2 cellular contexts compared by ENCODE assay signal in the genomic region with DNA sequence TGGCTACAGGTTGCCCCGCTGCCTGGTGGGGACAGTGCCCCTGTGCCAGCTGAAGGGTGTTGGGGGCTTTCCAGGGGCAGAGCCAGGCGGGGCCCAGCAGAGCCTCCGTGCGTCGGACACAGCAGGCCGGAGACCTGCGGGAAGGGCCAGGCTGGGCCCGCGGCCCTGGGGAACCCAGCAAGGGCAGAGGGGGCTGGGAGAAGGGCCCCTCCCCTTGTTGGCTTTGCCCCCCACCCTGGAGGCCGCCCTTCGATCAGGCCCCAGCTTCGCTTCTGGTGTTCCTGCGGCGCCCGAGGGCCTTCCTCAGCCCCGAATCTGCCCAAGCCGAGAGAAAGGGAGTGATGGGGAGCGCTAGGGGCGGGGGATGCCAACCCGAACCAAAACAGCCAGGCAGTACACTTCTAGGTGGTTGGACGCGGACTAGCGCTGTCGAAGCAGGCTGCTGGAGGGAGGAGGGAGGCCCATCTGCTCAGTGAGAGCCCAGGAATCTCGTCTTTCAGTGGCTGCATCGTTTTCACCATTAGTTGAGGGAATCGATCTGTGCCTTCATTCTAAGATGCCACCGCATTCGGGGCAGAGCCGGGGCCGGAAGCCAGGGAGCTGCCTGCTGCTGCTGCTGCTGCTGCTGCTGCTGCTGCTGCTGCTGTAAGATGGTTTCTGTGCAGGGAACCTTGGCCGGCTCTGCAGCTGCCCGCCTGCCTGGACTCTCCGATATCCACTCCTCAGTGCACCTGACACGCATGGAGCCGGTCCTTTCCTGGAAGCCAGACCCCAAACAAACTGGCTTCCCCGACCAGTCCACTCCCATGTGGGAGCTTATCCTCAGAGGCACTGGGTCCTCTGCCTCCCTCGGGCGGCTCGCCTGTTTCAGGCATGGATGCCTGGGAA.
A peak's percentile ranks its signal among the peaks of the same experiment; 100 is the strongest.
TF ChIP-seq lines count a peak whose summit lies in the region.

No MANE protein-coding gene starts in this region.

TF ChIP-seq in IMR-90, 13 proteins besides CTCF, POLR2A, EP300 and RAD21:
- no peak for TF ChIP-seq FOS (IDR thresholded peaks at IDR 0.05; ENCODE audit: low read depth, low read length)
- TF ChIP-seq, protein P1, sequence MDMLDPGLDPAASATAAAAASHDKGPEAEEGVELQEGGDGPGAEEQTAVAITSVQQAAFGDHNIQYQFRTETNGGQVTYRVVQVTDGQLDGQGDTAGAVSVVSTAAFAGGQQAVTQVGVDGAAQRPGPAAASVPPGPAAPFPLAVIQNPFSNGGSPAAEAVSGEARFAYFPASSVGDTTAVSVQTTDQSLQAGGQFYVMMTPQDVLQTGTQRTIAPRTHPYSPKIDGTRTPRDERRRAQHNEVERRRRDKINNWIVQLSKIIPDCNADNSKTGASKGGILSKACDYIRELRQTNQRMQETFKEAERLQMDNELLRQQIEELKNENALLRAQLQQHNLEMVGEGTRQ (IDR thresholded peaks at IDR 0.05; ENCODE audit: low read depth, low read length) = no peak
- TF ChIP-seq CEBPB (IDR thresholded peaks at IDR 0.05; ENCODE audit: low read depth, low read length) = no peak
- TF ChIP-seq, protein P2, sequence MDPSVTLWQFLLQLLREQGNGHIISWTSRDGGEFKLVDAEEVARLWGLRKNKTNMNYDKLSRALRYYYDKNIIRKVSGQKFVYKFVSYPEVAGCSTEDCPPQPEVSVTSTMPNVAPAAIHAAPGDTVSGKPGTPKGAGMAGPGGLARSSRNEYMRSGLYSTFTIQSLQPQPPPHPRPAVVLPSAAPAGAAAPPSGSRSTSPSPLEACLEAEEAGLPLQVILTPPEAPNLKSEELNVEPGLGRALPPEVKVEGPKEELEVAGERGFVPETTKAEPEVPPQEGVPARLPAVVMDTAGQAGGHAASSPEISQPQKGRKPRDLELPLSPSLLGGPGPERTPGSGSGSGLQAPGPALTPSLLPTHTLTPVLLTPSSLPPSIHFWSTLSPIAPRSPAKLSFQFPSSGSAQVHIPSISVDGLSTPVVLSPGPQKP (IDR thresholded peaks at IDR 0.05; ENCODE audit: borderline replicate concordance, low read depth, low read length) = no peak
- TF ChIP-seq RCOR1 (IDR thresholded peaks at IDR 0.05; ENCODE audit: insufficient replicate concordance, low read length) = no peak
- no peak for TF ChIP-seq MAZ (IDR thresholded peaks at IDR 0.05; ENCODE audit: borderline replicate concordance, low read depth, low read length)
- no peak for TF ChIP-seq CHD1 (IDR thresholded peaks at IDR 0.05; ENCODE audit: low read depth, low read length)
- no peak for TF ChIP-seq RFX5 (IDR thresholded peaks at IDR 0.05; ENCODE audit: low read depth, low read length)
- TF ChIP-seq BHLHE40 (IDR thresholded peaks at IDR 0.05; ENCODE audit: low read depth, low read length) = no peak
- no peak for TF ChIP-seq NFE2L2 (IDR thresholded peaks at IDR 0.05; ENCODE audit: low read depth, low read length)
- no peak for TF ChIP-seq MXI1 (IDR thresholded peaks at IDR 0.05; ENCODE audit: borderline replicate concordance, low read depth, low read length)
- TF ChIP-seq SMC3 (IDR thresholded peaks at IDR 0.05; ENCODE audit: low read depth, low read length) = no peak
- no peak for TF ChIP-seq MAFK (IDR thresholded peaks at IDR 0.05; ENCODE audit: low read depth, low read length)

TF ChIP-seq in GM12878, 131 proteins besides CTCF, POLR2A, EP300 and RAD21:
- no peak for TF ChIP-seq ZNF622 (IDR thresholded peaks at IDR 0.05)
- TF ChIP-seq ZBED1 (IDR thresholded peaks at IDR 0.05; ENCODE audit: borderline replicate concordance) = no peak
- peak; percentile 45 for TF ChIP-seq SUZ12 (IDR thresholded peaks at IDR 0.05; ENCODE audit: unreplicated experiment)
- TF ChIP-seq RAD51 (IDR thresholded peaks at IDR 0.05) = no peak
- no peak for TF ChIP-seq CHD1 (IDR thresholded peaks at IDR 0.05; ENCODE audit: low read depth, low read length)
